Comparison of ENCODE assay signal across 8 cellular contexts in genomic region chr9:96777539-96777864, GRCh38. TPM values are rescaled to one million over a fixed set of nuclear protein-coding genes. Genes with fewer than 3 reads are reported as not detected.
A peak's percentile ranks its signal among the peaks of the same experiment; 100 is the strongest.
DNase-seq lines count a peak whose midpoint lies in the region; ATAC-seq and TF ChIP-seq lines count a peak whose summit lies in the region.

No MANE protein-coding gene starts in this region.

- intact Hi-C loops in Right ventricle myocardium superior (cut with DNase I), result no loop called here
- intact Hi-C loops in posterior cingulate gyrus (cut with DNase I), result no loop called here

- H3K27me3 ChIP-seq in cardiac muscle cell, result no peaks in the 10 kb centered on the region
- no peaks in the 10 kb centered on the region for H3K27me3 ChIP-seq in right atrium auricular region

- H3K4me1 Mint-ChIP-seq in T-helper 17 cell, result peaks cover 8% of the 10 kb centered on the region
- peaks cover 7 to 27% of the 10 kb centered on the region in 2 donors for H3K4me1 Mint-ChIP-seq in stimulated activated naive B cell treated with anti-CD40 and anti-IgM and Interleukin-4, amounts not matched to agents 10 μg/mL and 1 μg/mL and 100 μg/mL, for 72 hours

- peak overlapping the region; percentile 70 for H3K4me3 ChIP-seq in cardiac muscle cell
- peak overlapping the region; percentile 73 to 85 for H3K4me3 ChIP-seq in right atrium auricular region

- H3K27ac Mint-ChIP-seq in T-helper 17 cell, result peak overlapping the region; percentile 94
- peak overlapping the region; percentile 97 for H3K27ac Mint-ChIP-seq in stimulated activated naive B cell treated with anti-CD40 and anti-IgM and Interleukin-4, amounts not matched to agents 10 μg/mL and 1 μg/mL and 100 μg/mL, for 72 hours

- no peaks in the 10 kb centered on the region for H3K9me3 ChIP-seq in cardiac muscle cell (ENCODE audit: low read depth)
- H3K9me3 ChIP-seq in T-helper 17 cell (ENCODE audit: control insufficient read depth, low read length, poor library complexity, severe bottlenecking), result no peaks in the 10 kb centered on the region
- no peaks in the 10 kb centered on the region for H3K9me3 ChIP-seq in right atrium auricular region

- H3K4me3 Mint-ChIP-seq in T-helper 17 cell, result peak overlapping the region; percentile 94
- H3K4me3 Mint-ChIP-seq in stimulated activated naive B cell treated with anti-CD40 and anti-IgM and Interleukin-4, amounts not matched to agents 10 μg/mL and 1 μg/mL and 100 μg/mL, for 72 hours, result peak overlapping the region; percentile 97 to 99

- H3K27ac ChIP-seq in cardiac muscle cell, result peak overlapping the region; percentile 3
- peak overlapping the region; percentile 82 to 86 for H3K27ac ChIP-seq in right atrium auricular region

- TF ChIP-seq CTCF in cardiac muscle cell (IDR thresholded peaks at IDR 0.05; ENCODE audit: low read depth, low read length) (no peak), right atrium auricular region (IDR thresholded peaks at IDR 0.05) (no peak)

- peaks cover 7% of the 10 kb centered on the region for H3K36me3 Mint-ChIP-seq in T-helper 17 cell (ENCODE audit: low read depth)
- peaks cover 23 to 30% of the 10 kb centered on the region in 2 donors for H3K36me3 Mint-ChIP-seq in stimulated activated naive B cell treated with anti-CD40 and anti-IgM and Interleukin-4, amounts not matched to agents 10 μg/mL and 1 μg/mL and 100 μg/mL, for 72 hours

- H3K4me1 ChIP-seq in cardiac muscle cell (ENCODE audit: low read depth) (peaks cover 14% of the 10 kb centered on the region), right atrium auricular region (peaks cover 0 to 11% of the 10 kb centered on the region in 2 donors)

- peaks cover 24% of the 10 kb centered on the region for H3K36me3 ChIP-seq in cardiac muscle cell
- H3K36me3 ChIP-seq in right atrium auricular region, result peaks cover 24% of the 10 kb centered on the region

- no peaks in the 10 kb centered on the region for H3K27me3 Mint-ChIP-seq in T-helper 17 cell
- H3K27me3 Mint-ChIP-seq in stimulated activated naive B cell treated with anti-CD40 and anti-IgM and Interleukin-4, amounts not matched to agents 10 μg/mL and 1 μg/mL and 100 μg/mL, for 72 hours, result no peaks in the 10 kb centered on the region

- H3K9me3 Mint-ChIP-seq in stimulated activated naive B cell treated with anti-CD40 and anti-IgM and Interleukin-4, amounts not matched to agents 10 μg/mL and 1 μg/mL and 100 μg/mL, for 72 hours, result peaks cover 6 to 7% of the 10 kb centered on the region in 2 donors

- ATAC-seq in Right ventricle myocardium superior (ENCODE audit: poor library complexity) (no peak), T-helper 17 cell (peak; percentile 6), HG03469 (IDR thresholded peaks at IDR 0.05; ENCODE audit: unreplicated experiment) (no peak), GM21737 (IDR thresholded peaks at IDR 0.05; ENCODE audit: unreplicated experiment) (no peak)
- peak; percentile 70 to 73 for ATAC-seq in stimulated activated naive B cell treated with anti-CD40 and anti-IgM and Interleukin-4, amounts not matched to agents 10 μg/mL and 1 μg/mL and 100 μg/mL, for 72 hours (replicated peaks)

- DNase-seq in cardiac muscle cell (ENCODE audit: low read depth in 1 of 2, low spot score in 1 of 2), result no peak
- no peak for DNase-seq in Right ventricle myocardium superior
- no peak for DNase-seq in T-helper 17 cell
- DNase-seq in right atrium auricular region (ENCODE audit: low spot score), result no peak
- no peak for DNase-seq in stimulated activated naive B cell treated with anti-CD40 and anti-IgM and Interleukin-4, amounts not matched to agents 10 μg/mL and 1 μg/mL and 100 μg/mL, for 72 hours
- no peak for DNase-seq in posterior cingulate gyrus

RNA-seq across cellular contexts. Expression of gene ZNF510, which starts 0.4 kb away (rescaled TPM):
- total RNA-seq in cardiac muscle cell, result 9.9 and 12.5 TPM in 2 replicates
- 3.8 and 4.9 TPM in 2 replicates for polyA plus RNA-seq in cardiac muscle cell
- 7.4 TPM for total RNA-seq in Right ventricle myocardium superior
- total RNA-seq in T-helper 17 cell, result 10 to 100 TPM in 1 of 2 donors, 1 to 10 TPM in 1; 9.8 to 10.8 TPM
- 1 to 10 TPM; 5.9 to 7.4 TPM for total RNA-seq in right atrium auricular region

Comparison
In these comparisons a context has a peak if more than half of its experiments do, and no peak if none do; other contexts are left out.
1. ATAC-seq: peak in T-helper 17 cell (single experiment) and stimulated activated naive B cell treated with anti-CD40 and anti-IgM and Interleukin-4, amounts not matched to agents 10 μg/mL and 1 μg/mL and 100 μg/mL, for 72 hours (2 of 2); none in Right ventricle myocardium superior (single experiment), HG03469 (single experiment) and GM21737 (single experiment).